Comparison of ENCODE assay signal across 10 cellular contexts in genomic region chr22:49825436-49825835, GRCh38. TPM values are rescaled to one million over a fixed set of nuclear protein-coding genes. Genes with fewer than 3 reads are reported as not detected.
A peak's percentile ranks its signal among the peaks of the same experiment; 100 is the strongest.
DNase-seq lines count a peak whose midpoint lies in the region; TF ChIP-seq lines count a peak whose summit lies in the region.
"Had no signal": no experiment of that assay in that cellular context is flagged by ENCODE, and none has a peak within 500 bp of the region (broad histone marks: within the 10 kb centered on the region; RNA-seq: fewer than 3 reads in every experiment).

No MANE protein-coding gene starts in this region.

- H3K36me3 ChIP-seq in ACC112 (ENCODE audit: insufficient read depth, low read length) = peaks cover 6% of the 10 kb centered on the region; the same call in 1 of the 2 replicates
- peaks cover 52% of the 10 kb centered on the region for H3K36me3 ChIP-seq in mesodermal cell (ENCODE audit: control insufficient read depth, insufficient read depth, low read length)

- H3K4me3 ChIP-seq in ACC112 (ENCODE audit: low read depth, low read length) (peak overlapping the region; percentile 83), astrocyte of the cerebellum (ENCODE audit: low read depth, low read length) (peak overlapping the region; percentile 73), mesodermal cell (ENCODE audit: extremely low read depth, insufficient read depth, low read length, poor library complexity, severe bottlenecking) (peak overlapping the region; percentile 84)

- peak overlapping the region; percentile 94 for H3K27ac Mint-ChIP-seq in HFFc6

- peaks cover 11% of the 10 kb centered on the region for H3K9me3 ChIP-seq in mesodermal cell (ENCODE audit: control insufficient read depth, low read length)

- H3K27me3 ChIP-seq in ACC112 (ENCODE audit: insufficient read depth, low read length) = no peaks in the 10 kb centered on the region

- H3K79me2 ChIP-seq in ACC112 (ENCODE audit: control insufficient read depth, insufficient read depth, low read length, unreplicated experiment) = peaks cover 63% of the 10 kb centered on the region

- peaks cover 21% of the 10 kb centered on the region for H3K36me3 Mint-ChIP-seq in HFFc6 (ENCODE audit: low read depth)

- WGBS in mesodermal cell (ENCODE audit: insufficient coverage in 2 of 2), 2 experiments = 87 to 89% methylated on average over 7 to 10 of the region's 10 CpGs

- no peak overlapping the region for H2AFZ ChIP-seq in ACC112 (ENCODE audit: low read length, unreplicated experiment)

- in situ Hi-C loops in astrocyte of the cerebellum (cut with HindIII; ENCODE audit: low sequenced_read_pairs) = no loop called here

- H3K4me1 ChIP-seq in ACC112 (ENCODE audit: control insufficient read depth, insufficient read depth, low read length, unreplicated experiment) (peaks cover 12% of the 10 kb centered on the region), mesodermal cell (ENCODE audit: control insufficient read depth, insufficient read depth, low read length, poor library complexity, severe bottlenecking) (peaks cover 7% of the 10 kb centered on the region)

- no peak for TF ChIP-seq CTCF in HFFc6 (IDR thresholded peaks at IDR 0.05)
- no peak for TF ChIP-seq CTCF in astrocyte of the cerebellum (IDR thresholded peaks at IDR 0.05; ENCODE audit: low read depth, low read length, missing control alignments)

- H3K4me3 Mint-ChIP-seq in HFFc6 = peak overlapping the region; percentile 94

- DNase-seq in HFFc6 = peak; percentile 18
- DNase-seq in astrocyte of the cerebellum (ENCODE audit: low read depth) = no peak
- no peak for DNase-seq in anterior cingulate cortex (lab: John Stamatoyannopoulos, UW)
- no peak for DNase-seq in mucosa of gallbladder (ENCODE audit: low spot score)
- no peak for DNase-seq in KG1 (lab: John Stamatoyannopoulos, UW)
- no peak for DNase-seq in stimulated activated CD4-positive, alpha-beta T cell treated with anti-CD3 and anti-CD28 coated beads, Interleukin-15, amount 100 ng/mL, for 24 hours
- DNase-seq: kidney glomerular epithelial cell, NCI-H774 had no signal

- peaks cover 3% of the 10 kb centered on the region; the same call in 1 of the 2 replicates for H3K27me3 Mint-ChIP-seq in HFFc6 (ENCODE audit: insufficient read depth)

- H3K27ac ChIP-seq in ACC112 (ENCODE audit: low read depth, low read length) (peak overlapping the region; percentile 45; the same call in 1 of the 2 replicates), mesodermal cell (ENCODE audit: low read depth, low read length, severe bottlenecking) (no peak overlapping the region)

- H3K4me1 Mint-ChIP-seq in HFFc6 (ENCODE audit: low read depth) = peaks cover 23% of the 10 kb centered on the region

- peaks cover 8% of the 10 kb centered on the region; the same call in 1 of the 2 replicates for H3K9me3 Mint-ChIP-seq in HFFc6

RNA-seq across cellular contexts. Expression of gene BRD1, which starts 2.2 kb away (rescaled TPM):
- total RNA-seq in HFFc6 (2021; fragmentation: NEBNext Ultra II Directional; extraction: Animal tissue kit (Norgen Biotek cat#: 25700)) = 10 to 100 TPM; 17.2 to 20.8 (median 18.1) TPM
- polyA plus RNA-seq in mesodermal cell (2013, experiment 1 of 2) = 23.8 TPM
- polyA plus RNA-seq in mesodermal cell (2013, experiment 2 of 2) = 22.8 TPM
- 45.3 TPM for total RNA-seq in mucosa of gallbladder

RNA-seq across cellular contexts. Expression of gene ZBED4, which starts 28.2 kb away (rescaled TPM):
- 10 to 100 TPM in 1 of 6 experiments, 1 to 10 TPM in 5; 7.9 to 10.9 (median 9.0) TPM for total RNA-seq in HFFc6 (2021; fragmentation: NEBNext Ultra II Directional; extraction: Animal tissue kit (Norgen Biotek cat#: 25700))
- polyA plus RNA-seq in mesodermal cell (2013, experiment 1 of 2) = 19.4 TPM
- 17.8 TPM for polyA plus RNA-seq in mesodermal cell (2013, experiment 2 of 2)
- 11.2 TPM for total RNA-seq in mucosa of gallbladder
